9 cellular contexts compared by ENCODE assay signal in the genomic region with DNA sequence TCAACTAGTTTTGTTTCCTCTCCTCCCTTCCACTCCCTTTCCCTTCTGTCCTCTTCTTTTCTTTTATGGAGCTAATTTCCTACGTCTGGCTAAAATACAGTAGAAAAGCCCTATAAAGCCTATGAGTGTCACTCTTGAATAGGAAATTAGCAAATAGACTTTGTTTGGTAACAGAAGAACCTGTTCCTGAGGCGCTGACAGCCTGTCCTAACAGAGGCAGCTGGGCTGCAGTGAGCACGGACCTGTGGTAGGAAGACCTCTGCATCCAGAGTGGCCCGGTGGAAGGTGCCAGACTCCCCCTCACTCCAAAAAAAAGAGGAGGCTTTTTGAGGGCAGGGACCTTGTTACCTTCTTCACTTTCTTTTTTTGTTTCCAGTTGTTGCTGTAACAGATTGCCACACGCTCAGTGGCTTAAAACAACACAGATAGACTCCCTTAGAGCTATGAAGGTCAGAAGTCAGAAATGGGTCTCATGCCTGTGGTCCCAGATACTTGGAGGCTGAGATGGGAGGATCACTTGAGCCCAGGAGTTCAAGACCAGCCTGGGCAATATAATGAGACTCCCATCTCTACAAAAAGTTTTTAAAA.
DNase-seq lines count a peak whose midpoint lies in the region; ATAC-seq, FAIRE-seq and TF ChIP-seq lines count a peak whose summit lies in the region.
"Had no signal": no experiment of that assay in that cellular context is flagged by ENCODE, and none has a peak within 500 bp of the region (broad histone marks: within the 10 kb centered on the region; RNA-seq: fewer than 3 reads in every experiment).

No MANE protein-coding gene starts in this region.

- H3K4me3 ChIP-seq in K562: peak overlapping the region; percentile 26; the same call in 1 of the 2 replicates
- H3K4me3 ChIP-seq in right lobe of liver: no peak overlapping the region
- H3K4me3 ChIP-seq in tibial artery: no peak overlapping the region

- intact Hi-C loops in K562 (cut with micrococcal nuclease) (loop anchor here (5.0 kb wide), 2 partner anchors 97 to 122 kb away; partner anchors contain the start of gene RAB31), right lobe of liver (cut with DNase I) (no loop called here), tibial artery (cut with DNase I; ENCODE audit: low total_unique reads) (loop anchor here (10.0 kb wide), 1 partner anchor 110 kb away; the partner anchor contains the start of gene VAPA)

- in situ Hi-C loops in K562 (cut with MboI): no loop called here

- H3K4me1 ChIP-seq in K562 (replicated peaks in 1 of 2; ENCODE audit: control insufficient read depth in 2 of 2, insufficient read depth in 2 of 2, low read length in 2 of 2) (peaks cover 34 to 42% of the 10 kb centered on the region in 2 experiments), right lobe of liver (peaks cover 0 to 6% (median 0%) of the 10 kb centered on the region in 4 donors), tibial artery (peaks cover 0 to 85% (median 46%) of the 10 kb centered on the region in 4 donors)

- no peaks in the 10 kb centered on the region for H3K9me1 ChIP-seq in K562 (ENCODE audit: control insufficient read depth, insufficient read depth, low read length)

- H3K27me3 ChIP-seq in K562 (ENCODE audit: control insufficient read depth in 2 of 2, insufficient read depth in 2 of 2, low read length in 2 of 2): no peaks in the 10 kb centered on the region
- no peaks in the 10 kb centered on the region for H3K27me3 ChIP-seq in right lobe of liver
- no peaks in the 10 kb centered on the region for H3K27me3 ChIP-seq in tibial artery

- peak; percentile 71 for FAIRE-seq in K562 (lab: Jason Lieb, UNC)
- FAIRE-seq: colon had no signal

- 20% methylated on average over 5 of the region's 5 CpGs for WGBS in K562 (ENCODE audit: insufficient coverage, low coverage, missing lambda C conversion rate)
- 45% methylated on average over 4 of the region's 5 CpGs for WGBS in right lobe of liver (ENCODE audit: insufficient coverage, low coverage, low lambda C conversion rate, missing lambda C conversion rate)

- peak; percentile 31 for DNase-seq in NCI-H2029 (lab: John Stamatoyannopoulos, UW)
- DNase-seq in NCI-H2029 treated with DMSO at 0.1 percent for 48 hours (lab: John Stamatoyannopoulos, UW): no peak
- DNase-seq in K562 (ENCODE audit: extremely low read depth in 1 of 4, low spot score in 3 of 4): peak in 1 of 4 experiments; percentile 58
- no peak for DNase-seq in right lobe of liver
- no peak for DNase-seq in tibial artery
- DNase-seq in effector CD8-positive, alpha-beta T cell (lab: John Stamatoyannopoulos, UW): no peak

- H3K4me2 ChIP-seq in K562 (ENCODE audit: insufficient read depth, low read length): peak overlapping the region; percentile 93

- CTCF ChIA-PET in K562 (lab: Yijun Ruan, JAX; ENCODE audit: low intra/inter-chr PET ratio): interaction anchor here (0.7 kb wide), 1 partner anchor 1886 kb away, joined by 5 read pairs; no protein-coding TSS in a partner anchor

- TF ChIP-seq CTCF in K562 (IDR thresholded peaks at IDR 0.05 in 2 of 3, conservative IDR thresholded peaks at IDR 0.05 in 1 of 3; ENCODE audit: insufficient read depth in 2 of 3, low read depth in 1 of 3, low read length in 3 of 3) (no peak; a peak in 1 of 6 replicates), right lobe of liver (IDR thresholded peaks at IDR 0.05) (no peak), tibial artery (IDR thresholded peaks at IDR 0.05) (no peak)

- H3K79me2 ChIP-seq in K562 (ENCODE audit: control insufficient read depth, insufficient read depth, low read length): peaks cover 38% of the 10 kb centered on the region

- no peaks in the 10 kb centered on the region for H4K20me1 ChIP-seq in K562 (replicated peaks; ENCODE audit: control insufficient read depth, insufficient read depth, low read length)

- peak in 1 of 2 experiments; percentile 28; a peak in 1 of 4 replicates for TF ChIP-seq RAD21 in K562 (CRISPR knock-in tag; conservative IDR thresholded peaks at IDR 0.05 in 1 of 2, IDR thresholded peaks at IDR 0.05 in 1 of 2)

- no TSS peak for BruUV-seq in K562 (replicated peaks; lab: Mats Ljungman, UMichigan)

- peaks cover 8% of the 10 kb centered on the region for H3K36me3 ChIP-seq in K562 (ENCODE audit: control insufficient read depth, insufficient read depth, low read length)
- H3K36me3 ChIP-seq in right lobe of liver: no peaks in the 10 kb centered on the region
- no peaks in the 10 kb centered on the region for H3K36me3 ChIP-seq in tibial artery

- ATAC-seq in K562 (peak; percentile 17), right lobe of liver (peak; percentile 37 to 55 (median 44)), HG03457 (IDR thresholded peaks at IDR 0.05; ENCODE audit: unreplicated experiment) (no peak), HG03565 (IDR thresholded peaks at IDR 0.05; ENCODE audit: unreplicated experiment) (no peak)

- no peak for TF ChIP-seq EP300 in K562 (IDR thresholded peaks at IDR 0.05; ENCODE audit: low read length)

- H2AFZ ChIP-seq in K562 (ENCODE audit: low read depth, low read length): peak overlapping the region; percentile 73

- peak overlapping the region; percentile 85 to 89 for H3K9ac ChIP-seq in K562 (ENCODE audit: insufficient read depth in 1 of 2, low read depth in 2 of 2, low read length in 2 of 2)

- peaks cover 5% of the 10 kb centered on the region for H3K9me3 ChIP-seq in K562 (replicated peaks; ENCODE audit: control insufficient read depth, insufficient read depth, low read depth, low read length)
- no peaks in the 10 kb centered on the region for H3K9me3 ChIP-seq in right lobe of liver
- no peaks in the 10 kb centered on the region for H3K9me3 ChIP-seq in tibial artery

- POLR2A ChIA-PET in K562 (lab: Yijun Ruan, JAX): interaction anchor here (0.6 to 3.1 kb wide), 18 partner anchors 10 to 236 kb away, joined by 3 to 13 read pairs (median 5); partner anchors contain the start of gene VAPA

- H3K27ac ChIP-seq in K562 (ENCODE audit: extremely low read depth, low read depth, low read length): peak overlapping the region; percentile 95
- H3K27ac ChIP-seq in right lobe of liver: peak overlapping the region in 1 of 3 donors; percentile 28
- peak overlapping the region; percentile 67 to 78 for H3K27ac ChIP-seq in tibial artery

- TF ChIP-seq POLR2A in K562 (conservative IDR thresholded peaks at IDR 0.05) (no peak), right lobe of liver (IDR thresholded peaks at IDR 0.05) (no peak)

TF ChIP-seq in K562, 482 proteins besides CTCF, POLR2A, EP300 and RAD21:
- TF ChIP-seq CEBPG (CRISPR knock-in tag; IDR thresholded peaks at IDR 0.05) (no peak), CEBPG (tag; conservative IDR thresholded peaks at IDR 0.05 in 1 of 2, IDR thresholded peaks at IDR 0.05 in 1 of 2) (peak in 1 of 2 experiments; percentile 47; a peak in 1 of 4 replicates), ERF (CRISPR knock-in tag; IDR thresholded peaks at IDR 0.05) (0 out of 2 replicates have a peak, but pooled peaks have one; percentile 13), KLF16 (IDR thresholded peaks at IDR 0.05) (0 out of 2 replicates have a peak, but pooled peaks have one; percentile 5), CEBPB (tag; IDR thresholded peaks at IDR 0.05) (peak; percentile 53), ELF4 (CRISPR knock-in tag; IDR thresholded peaks at IDR 0.05) (no peak), TRIM24 (IDR thresholded peaks at IDR 0.05) (peak; percentile 41 to 76), TRIM28 (IDR thresholded peaks at IDR 0.05) (peak; percentile 23), FOXK2 (conservative IDR thresholded peaks at IDR 0.05 in 1 of 2, IDR thresholded peaks at IDR 0.05 in 1 of 2; ENCODE audit: low read depth in 2 of 2) (0 out of 4 replicates have a peak, but pooled peaks of 1 of the 2 experiments have one; percentile 3), BACH1 (tag; IDR thresholded peaks at IDR 0.05) (0 out of 2 replicates have a peak, but pooled peaks have one; percentile 9)
- TF ChIP-seq, protein P1, sequence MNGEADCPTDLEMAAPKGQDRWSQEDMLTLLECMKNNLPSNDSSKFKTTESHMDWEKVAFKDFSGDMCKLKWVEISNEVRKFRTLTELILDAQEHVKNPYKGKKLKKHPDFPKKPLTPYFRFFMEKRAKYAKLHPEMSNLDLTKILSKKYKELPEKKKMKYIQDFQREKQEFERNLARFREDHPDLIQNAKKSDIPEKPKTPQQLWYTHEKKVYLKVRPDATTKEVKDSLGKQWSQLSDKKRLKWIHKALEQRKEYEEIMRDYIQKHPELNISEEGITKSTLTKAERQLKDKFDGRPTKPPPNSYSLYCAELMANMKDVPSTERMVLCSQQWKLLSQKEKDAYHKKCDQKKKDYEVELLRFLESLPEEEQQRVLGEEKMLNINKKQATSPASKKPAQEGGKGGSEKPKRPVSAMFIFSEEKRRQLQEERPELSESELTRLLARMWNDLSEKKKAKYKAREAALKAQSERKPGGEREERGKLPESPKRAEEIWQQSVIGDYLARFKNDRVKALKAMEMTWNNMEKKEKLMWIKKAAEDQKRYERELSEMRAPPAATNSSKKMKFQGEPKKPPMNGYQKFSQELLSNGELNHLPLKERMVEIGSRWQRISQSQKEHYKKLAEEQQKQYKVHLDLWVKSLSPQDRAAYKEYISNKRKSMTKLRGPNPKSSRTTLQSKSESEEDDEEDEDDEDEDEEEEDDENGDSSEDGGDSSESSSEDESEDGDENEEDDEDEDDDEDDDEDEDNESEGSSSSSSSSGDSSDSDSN (IDR thresholded peaks at IDR 0.05; ENCODE audit: borderline replicate concordance in 1 of 2, low read depth in 2 of 2, low read length in 2 of 2): 0 out of 4 replicates have a peak, but pooled peaks of 1 of the 2 experiments have one; percentile 26
- TF ChIP-seq, protein P2, sequence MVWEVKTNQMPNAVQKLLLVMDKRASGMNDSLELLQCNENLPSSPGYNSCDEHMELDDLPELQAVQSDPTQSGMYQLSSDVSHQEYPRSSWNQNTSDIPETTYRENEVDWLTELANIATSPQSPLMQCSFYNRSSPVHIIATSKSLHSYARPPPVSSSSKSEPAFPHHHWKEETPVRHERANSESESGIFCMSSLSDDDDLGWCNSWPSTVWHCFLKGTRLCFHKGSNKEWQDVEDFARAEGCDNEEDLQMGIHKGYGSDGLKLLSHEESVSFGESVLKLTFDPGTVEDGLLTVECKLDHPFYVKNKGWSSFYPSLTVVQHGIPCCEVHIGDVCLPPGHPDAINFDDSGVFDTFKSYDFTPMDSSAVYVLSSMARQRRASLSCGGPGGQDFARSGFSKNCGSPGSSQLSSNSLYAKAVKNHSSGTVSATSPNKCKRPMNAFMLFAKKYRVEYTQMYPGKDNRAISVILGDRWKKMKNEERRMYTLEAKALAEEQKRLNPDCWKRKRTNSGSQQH (CRISPR knock-in tag; IDR thresholded peaks at IDR 0.05): no peak
- TF ChIP-seq, protein P3, sequence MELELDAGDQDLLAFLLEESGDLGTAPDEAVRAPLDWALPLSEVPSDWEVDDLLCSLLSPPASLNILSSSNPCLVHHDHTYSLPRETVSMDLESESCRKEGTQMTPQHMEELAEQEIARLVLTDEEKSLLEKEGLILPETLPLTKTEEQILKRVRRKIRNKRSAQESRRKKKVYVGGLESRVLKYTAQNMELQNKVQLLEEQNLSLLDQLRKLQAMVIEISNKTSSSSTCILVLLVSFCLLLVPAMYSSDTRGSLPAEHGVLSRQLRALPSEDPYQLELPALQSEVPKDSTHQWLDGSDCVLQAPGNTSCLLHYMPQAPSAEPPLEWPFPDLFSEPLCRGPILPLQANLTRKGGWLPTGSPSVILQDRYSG (tag; conservative IDR thresholded peaks at IDR 0.05; ENCODE audit: low read depth): no peak
TF ChIP-seq in K562: peak in this region for 9.

Comparison
In these comparisons a context has a peak if more than half of its experiments do, and no peak if none do; other contexts are left out.
1. ATAC-seq: peak in K562 (single experiment) and right lobe of liver (4 of 4); none in HG03457 (single experiment) and HG03565 (single experiment).
2. intact Hi-C loops: an anchor here in K562 (5.0 kb wide) and tibial artery (10.0 kb wide); none called in right lobe of liver.